8 cellular contexts compared by ENCODE assay signal in genomic region chr7:82605247-82605864, GRCh38.
DNase-seq lines count a peak whose midpoint lies in the region; ATAC-seq, FAIRE-seq and TF ChIP-seq lines count a peak whose summit lies in the region.

No MANE protein-coding gene starts in this region.

- no peak overlapping the region for H3K9ac ChIP-seq in SK-N-MC (ENCODE audit: insufficient read length)

- no peak for FAIRE-seq in small intestine (lab: Jason Lieb, UNC)

- no peaks in the 10 kb centered on the region for H3K27me3 Mint-ChIP-seq in activated CD4-positive, alpha-beta memory T cell treated with anti-CD3 and anti-CD28 coated beads for 36 hours

- H3K9me3 Mint-ChIP-seq in activated CD4-positive, alpha-beta memory T cell treated with anti-CD3 and anti-CD28 coated beads for 36 hours, result peaks cover 4% of the 10 kb centered on the region

- H3K4me3 Mint-ChIP-seq in activated CD4-positive, alpha-beta memory T cell treated with anti-CD3 and anti-CD28 coated beads for 36 hours, result no peak overlapping the region

- ATAC-seq in GM19463 (IDR thresholded peaks at IDR 0.05; ENCODE audit: unreplicated experiment) (peak; percentile 58), GM19035 (IDR thresholded peaks at IDR 0.05; ENCODE audit: unreplicated experiment) (no peak)

- CTCF ChIA-PET in activated CD4-positive, alpha-beta memory T cell treated with anti-CD3 and anti-CD28 coated beads for 36 hours (lab: Charles Lee), result interaction anchor here (0.6 to 1.7 kb wide), 5 partner anchors 368 to 1122 kb away, joined by 3 to 6 read pairs (median 3); no protein-coding TSS in a partner anchor

- POLR2A ChIA-PET in activated CD4-positive, alpha-beta memory T cell treated with anti-CD3 and anti-CD28 coated beads for 36 hours (lab: Charles Lee), result no interaction called here

- no peaks in the 10 kb centered on the region for H3K27me3 ChIP-seq in small intestine (ENCODE audit: control insufficient read depth in 2 of 2, insufficient read depth in 2 of 2, low read length in 2 of 2)

- H3K36me3 Mint-ChIP-seq in activated CD4-positive, alpha-beta memory T cell treated with anti-CD3 and anti-CD28 coated beads for 36 hours, result no peaks in the 10 kb centered on the region

- no peak overlapping the region for H3K27ac ChIP-seq in SK-N-MC
- no peak overlapping the region for H3K27ac ChIP-seq in small intestine (ENCODE audit: low read depth in 1 of 2, low read length in 1 of 2)

- H3K36me3 ChIP-seq in SK-N-MC (ENCODE audit: insufficient read depth, low read length), result no peaks in the 10 kb centered on the region
- no peaks in the 10 kb centered on the region for H3K36me3 ChIP-seq in small intestine (ENCODE audit: control insufficient read depth in 2 of 2, insufficient read depth in 2 of 2, low read length in 2 of 2)

- WGBS in small intestine, 3 donors, result 14 to 20% (median 15%) methylated on average over 4 of the region's 4 CpGs

- H3K9me3 ChIP-seq in SK-N-MC (ENCODE audit: low read depth, low read length) (no peaks in the 10 kb centered on the region), small intestine (ENCODE audit: control insufficient read depth, low read depth) (no peaks in the 10 kb centered on the region)

- no peaks in the 10 kb centered on the region for H3K4me1 ChIP-seq in small intestine (ENCODE audit: control insufficient read depth in 2 of 2, insufficient read depth in 1 of 2, low read depth in 1 of 2, low read length in 1 of 2)

- DNase-seq in Caki2 (ENCODE audit: low read depth) (peak; percentile 12), NCI-H1092 treated with DMSO at 0.1 percent for 48 hours (lab: John Stamatoyannopoulos, UW) (peak; percentile 78), SK-N-MC (ENCODE audit: low read depth, low spot score) (peak; percentile 44), fibroblast of villous mesenchyme (ENCODE audit: low read depth) (peak; percentile 48), small intestine (peak; percentile 37)
- DNase-seq in activated CD4-positive, alpha-beta memory T cell treated with anti-CD3 and anti-CD28 coated beads for 36 hours, result no peak

- H3K4me1 Mint-ChIP-seq in activated CD4-positive, alpha-beta memory T cell treated with anti-CD3 and anti-CD28 coated beads for 36 hours (ENCODE audit: low read depth), result no peaks in the 10 kb centered on the region

- no peak overlapping the region for H3K27ac Mint-ChIP-seq in activated CD4-positive, alpha-beta memory T cell treated with anti-CD3 and anti-CD28 coated beads for 36 hours

- TF ChIP-seq CTCF in fibroblast of villous mesenchyme (IDR thresholded peaks at IDR 0.05; ENCODE audit: insufficient read depth, low read depth, low read length), result peak; percentile 73

- in situ Hi-C loops in Caki2 (cut with HindIII; ENCODE audit: low pct_unique_long_range_greater_than_20kb, low sequenced_read_pairs), result no loop called here

- H3K4me3 ChIP-seq in SK-N-MC (no peak overlapping the region), fibroblast of villous mesenchyme (ENCODE audit: low read depth, low read length) (no peak overlapping the region), small intestine (ENCODE audit: low read depth in 1 of 2, low read length in 2 of 2) (no peak overlapping the region)

- intact Hi-C loops in activated CD4-positive, alpha-beta memory T cell treated with anti-CD3 and anti-CD28 coated beads for 36 hours (cut with micrococcal nuclease), result loop anchor here (10.0 kb wide), 2 partner anchors 119 to 561 kb away; no protein-coding TSS in a partner anchor
